ENCODE assay signal across 1 cellular context in the genomic region with DNA sequence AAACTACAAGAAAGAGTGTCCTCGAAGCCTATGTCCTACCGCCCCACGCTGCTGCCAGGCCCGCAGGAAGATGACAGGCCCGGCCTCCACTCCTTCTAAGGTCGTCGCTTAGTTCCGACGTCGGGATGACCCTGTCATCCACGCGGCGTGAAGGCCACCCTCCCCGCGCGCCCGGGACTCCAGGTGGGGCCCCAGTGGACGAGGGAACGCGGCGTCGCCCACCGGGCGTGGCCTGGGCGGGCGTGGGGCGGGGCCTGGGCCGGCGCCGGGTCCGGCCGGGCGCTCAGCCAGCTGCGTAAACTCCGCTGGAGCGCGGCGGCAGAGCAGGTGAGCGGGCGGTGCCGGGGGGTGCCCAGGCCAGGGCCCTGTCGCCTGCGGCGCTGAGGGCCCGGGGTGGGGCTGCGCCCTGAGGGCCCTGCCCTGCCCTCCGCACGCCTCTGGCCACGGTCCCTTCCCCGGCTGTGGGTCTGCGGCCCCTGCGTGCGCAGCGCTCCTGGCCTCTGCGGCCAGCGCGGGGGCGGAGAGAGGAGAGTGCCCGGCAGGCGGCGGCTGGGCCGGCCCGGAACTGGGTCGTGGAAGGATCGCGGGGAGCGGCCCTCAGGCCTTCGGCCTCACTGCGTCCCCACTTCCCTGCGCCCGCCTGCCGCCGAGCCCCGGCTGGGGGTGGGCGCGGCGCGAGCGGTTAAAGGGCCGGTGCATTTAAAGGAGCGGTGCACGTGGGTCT.
A peak's percentile ranks its signal among the peaks of the same experiment; 100 is the strongest.
TF ChIP-seq lines count a peak whose summit lies in the region.

Gene PSEN2 (plus strand): TSS at position 294 of the 724 bp plus-strand sequence. CDS start 11,292 bp downstream, outside the sequence.

TF ChIP-seq in HepG2, 621 proteins besides CTCF, POLR2A, EP300 and RAD21 (continued from another document and continues in another):
- TF ChIP-seq ZNF407 (CRISPR knock-in tag; IDR thresholded peaks at IDR 0.05; ENCODE audit: not compliant biosample characterization) (peak; percentile 73), ZNF740 (CRISPR knock-in tag; IDR thresholded peaks at IDR 0.05) (peak; percentile 48; the same call in 1 of the 2 replicates), SALL1 (CRISPR knock-in tag; IDR thresholded peaks at IDR 0.05) (peak; percentile 26), ZNF543 (CRISPR knock-in tag; IDR thresholded peaks at IDR 0.05) (0 out of 2 replicates have a peak, but pooled peaks have one; percentile 38), ZNF496 (CRISPR knock-in tag; IDR thresholded peaks at IDR 0.05; ENCODE audit: insufficient replicate concordance) (no peak), GATA4 (IDR thresholded peaks at IDR 0.05; ENCODE audit: borderline replicate concordance, low read depth) (no peak), NFATC3 (CRISPR knock-in tag; IDR thresholded peaks at IDR 0.05) (no peak), ZNF264 (CRISPR knock-in tag; IDR thresholded peaks at IDR 0.05) (no peak), ZNF441 (CRISPR knock-in tag; IDR thresholded peaks at IDR 0.05; ENCODE audit: borderline replicate concordance) (peak; percentile 66), MTA1 (CRISPR knock-in tag; IDR thresholded peaks at IDR 0.05; ENCODE audit: borderline replicate concordance) (peak; percentile 24; the same call in 1 of the 2 replicates), ZBTB33 (CRISPR knock-in tag; IDR thresholded peaks at IDR 0.05) (no peak), NONO (IDR thresholded peaks at IDR 0.05) (no peak), NONO (CRISPR knock-in tag; conservative IDR thresholded peaks at IDR 0.05) (no peak; the same call in 1 of the 2 replicates), ATF7 (IDR thresholded peaks at IDR 0.05) (no peak), ATF7 (CRISPR knock-in tag; IDR thresholded peaks at IDR 0.05) (no peak), ZNF607 (CRISPR knock-in tag; IDR thresholded peaks at IDR 0.05; ENCODE audit: borderline replicate concordance) (no peak)
- TF ChIP-seq, protein P1, sequence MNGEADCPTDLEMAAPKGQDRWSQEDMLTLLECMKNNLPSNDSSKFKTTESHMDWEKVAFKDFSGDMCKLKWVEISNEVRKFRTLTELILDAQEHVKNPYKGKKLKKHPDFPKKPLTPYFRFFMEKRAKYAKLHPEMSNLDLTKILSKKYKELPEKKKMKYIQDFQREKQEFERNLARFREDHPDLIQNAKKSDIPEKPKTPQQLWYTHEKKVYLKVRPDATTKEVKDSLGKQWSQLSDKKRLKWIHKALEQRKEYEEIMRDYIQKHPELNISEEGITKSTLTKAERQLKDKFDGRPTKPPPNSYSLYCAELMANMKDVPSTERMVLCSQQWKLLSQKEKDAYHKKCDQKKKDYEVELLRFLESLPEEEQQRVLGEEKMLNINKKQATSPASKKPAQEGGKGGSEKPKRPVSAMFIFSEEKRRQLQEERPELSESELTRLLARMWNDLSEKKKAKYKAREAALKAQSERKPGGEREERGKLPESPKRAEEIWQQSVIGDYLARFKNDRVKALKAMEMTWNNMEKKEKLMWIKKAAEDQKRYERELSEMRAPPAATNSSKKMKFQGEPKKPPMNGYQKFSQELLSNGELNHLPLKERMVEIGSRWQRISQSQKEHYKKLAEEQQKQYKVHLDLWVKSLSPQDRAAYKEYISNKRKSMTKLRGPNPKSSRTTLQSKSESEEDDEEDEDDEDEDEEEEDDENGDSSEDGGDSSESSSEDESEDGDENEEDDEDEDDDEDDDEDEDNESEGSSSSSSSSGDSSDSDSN (CRISPR knock-in tag; IDR thresholded peaks at IDR 0.05): peak; percentile 95
- TF ChIP-seq, protein P2, sequence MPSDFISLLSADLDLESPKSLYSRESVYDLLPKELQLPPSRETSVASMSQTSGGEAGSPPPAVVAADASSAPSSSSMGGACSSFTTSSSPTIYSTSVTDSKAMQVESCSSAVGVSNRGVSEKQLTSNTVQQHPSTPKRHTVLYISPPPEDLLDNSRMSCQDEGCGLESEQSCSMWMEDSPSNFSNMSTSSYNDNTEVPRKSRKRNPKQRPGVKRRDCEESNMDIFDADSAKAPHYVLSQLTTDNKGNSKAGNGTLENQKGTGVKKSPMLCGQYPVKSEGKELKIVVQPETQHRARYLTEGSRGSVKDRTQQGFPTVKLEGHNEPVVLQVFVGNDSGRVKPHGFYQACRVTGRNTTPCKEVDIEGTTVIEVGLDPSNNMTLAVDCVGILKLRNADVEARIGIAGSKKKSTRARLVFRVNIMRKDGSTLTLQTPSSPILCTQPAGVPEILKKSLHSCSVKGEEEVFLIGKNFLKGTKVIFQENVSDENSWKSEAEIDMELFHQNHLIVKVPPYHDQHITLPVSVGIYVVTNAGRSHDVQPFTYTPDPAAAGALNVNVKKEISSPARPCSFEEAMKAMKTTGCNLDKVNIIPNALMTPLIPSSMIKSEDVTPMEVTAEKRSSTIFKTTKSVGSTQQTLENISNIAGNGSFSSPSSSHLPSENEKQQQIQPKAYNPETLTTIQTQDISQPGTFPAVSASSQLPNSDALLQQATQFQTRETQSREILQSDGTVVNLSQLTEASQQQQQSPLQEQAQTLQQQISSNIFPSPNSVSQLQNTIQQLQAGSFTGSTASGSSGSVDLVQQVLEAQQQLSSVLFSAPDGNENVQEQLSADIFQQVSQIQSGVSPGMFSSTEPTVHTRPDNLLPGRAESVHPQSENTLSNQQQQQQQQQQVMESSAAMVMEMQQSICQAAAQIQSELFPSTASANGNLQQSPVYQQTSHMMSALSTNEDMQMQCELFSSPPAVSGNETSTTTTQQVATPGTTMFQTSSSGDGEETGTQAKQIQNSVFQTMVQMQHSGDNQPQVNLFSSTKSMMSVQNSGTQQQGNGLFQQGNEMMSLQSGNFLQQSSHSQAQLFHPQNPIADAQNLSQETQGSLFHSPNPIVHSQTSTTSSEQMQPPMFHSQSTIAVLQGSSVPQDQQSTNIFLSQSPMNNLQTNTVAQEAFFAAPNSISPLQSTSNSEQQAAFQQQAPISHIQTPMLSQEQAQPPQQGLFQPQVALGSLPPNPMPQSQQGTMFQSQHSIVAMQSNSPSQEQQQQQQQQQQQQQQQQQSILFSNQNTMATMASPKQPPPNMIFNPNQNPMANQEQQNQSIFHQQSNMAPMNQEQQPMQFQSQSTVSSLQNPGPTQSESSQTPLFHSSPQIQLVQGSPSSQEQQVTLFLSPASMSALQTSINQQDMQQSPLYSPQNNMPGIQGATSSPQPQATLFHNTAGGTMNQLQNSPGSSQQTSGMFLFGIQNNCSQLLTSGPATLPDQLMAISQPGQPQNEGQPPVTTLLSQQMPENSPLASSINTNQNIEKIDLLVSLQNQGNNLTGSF (CRISPR knock-in tag; IDR thresholded peaks at IDR 0.05): no peak
- TF ChIP-seq, protein P3, sequence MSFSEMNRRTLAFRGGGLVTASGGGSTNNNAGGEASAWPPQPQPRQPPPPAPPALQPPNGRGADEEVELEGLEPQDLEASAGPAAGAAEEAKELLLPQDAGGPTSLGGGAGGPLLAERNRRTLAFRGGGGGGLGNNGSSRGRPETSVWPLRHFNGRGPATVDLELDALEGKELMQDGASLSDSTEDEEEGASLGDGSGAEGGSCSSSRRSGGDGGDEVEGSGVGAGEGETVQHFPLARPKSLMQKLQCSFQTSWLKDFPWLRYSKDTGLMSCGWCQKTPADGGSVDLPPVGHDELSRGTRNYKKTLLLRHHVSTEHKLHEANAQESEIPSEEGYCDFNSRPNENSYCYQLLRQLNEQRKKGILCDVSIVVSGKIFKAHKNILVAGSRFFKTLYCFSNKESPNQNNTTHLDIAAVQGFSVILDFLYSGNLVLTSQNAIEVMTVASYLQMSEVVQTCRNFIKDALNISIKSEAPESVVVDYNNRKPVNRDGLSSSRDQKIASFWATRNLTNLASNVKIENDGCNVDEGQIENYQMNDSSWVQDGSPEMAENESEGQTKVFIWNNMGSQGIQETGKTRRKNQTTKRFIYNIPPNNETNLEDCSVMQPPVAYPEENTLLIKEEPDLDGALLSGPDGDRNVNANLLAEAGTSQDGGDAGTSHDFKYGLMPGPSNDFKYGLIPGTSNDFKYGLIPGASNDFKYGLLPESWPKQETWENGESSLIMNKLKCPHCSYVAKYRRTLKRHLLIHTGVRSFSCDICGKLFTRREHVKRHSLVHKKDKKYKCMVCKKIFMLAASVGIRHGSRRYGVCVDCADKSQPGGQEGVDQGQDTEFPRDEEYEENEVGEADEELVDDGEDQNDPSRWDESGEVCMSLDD (CRISPR knock-in tag; IDR thresholded peaks at IDR 0.05; ENCODE audit: borderline replicate concordance): peak; percentile 58; the same call in 1 of the 2 replicates
- TF ChIP-seq, protein P4, sequence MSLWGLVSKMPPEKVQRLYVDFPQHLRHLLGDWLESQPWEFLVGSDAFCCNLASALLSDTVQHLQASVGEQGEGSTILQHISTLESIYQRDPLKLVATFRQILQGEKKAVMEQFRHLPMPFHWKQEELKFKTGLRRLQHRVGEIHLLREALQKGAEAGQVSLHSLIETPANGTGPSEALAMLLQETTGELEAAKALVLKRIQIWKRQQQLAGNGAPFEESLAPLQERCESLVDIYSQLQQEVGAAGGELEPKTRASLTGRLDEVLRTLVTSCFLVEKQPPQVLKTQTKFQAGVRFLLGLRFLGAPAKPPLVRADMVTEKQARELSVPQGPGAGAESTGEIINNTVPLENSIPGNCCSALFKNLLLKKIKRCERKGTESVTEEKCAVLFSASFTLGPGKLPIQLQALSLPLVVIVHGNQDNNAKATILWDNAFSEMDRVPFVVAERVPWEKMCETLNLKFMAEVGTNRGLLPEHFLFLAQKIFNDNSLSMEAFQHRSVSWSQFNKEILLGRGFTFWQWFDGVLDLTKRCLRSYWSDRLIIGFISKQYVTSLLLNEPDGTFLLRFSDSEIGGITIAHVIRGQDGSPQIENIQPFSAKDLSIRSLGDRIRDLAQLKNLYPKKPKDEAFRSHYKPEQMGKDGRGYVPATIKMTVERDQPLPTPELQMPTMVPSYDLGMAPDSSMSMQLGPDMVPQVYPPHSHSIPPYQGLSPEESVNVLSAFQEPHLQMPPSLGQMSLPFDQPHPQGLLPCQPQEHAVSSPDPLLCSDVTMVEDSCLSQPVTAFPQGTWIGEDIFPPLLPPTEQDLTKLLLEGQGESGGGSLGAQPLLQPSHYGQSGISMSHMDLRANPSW (CRISPR knock-in tag; IDR thresholded peaks at IDR 0.05; ENCODE audit: borderline replicate concordance): no peak
